Comparison of ENCODE assay signal across 21 cellular contexts in genomic region chr15:63902671-63903035, GRCh38.
"Had no signal": no experiment of that assay in that cellular context is flagged by ENCODE, and none has a peak within 500 bp of the region (broad histone marks: within the 10 kb centered on the region; RNA-seq: fewer than 3 reads in every experiment).

No MANE protein-coding gene starts in this region.

- H3K27me3 ChIP-seq: left lung, suprapubic skin, transverse colon, uterus had no signal

- DNase-seq: activated CD4-positive, alpha-beta T cell treated with anti-CD3 and anti-CD28 coated beads, Interleukin-2, amount 10 ng/mL, durations not matched to agents 7 days and 5 days; activated CD4-positive, CD25-positive, alpha-beta regulatory T cell; activated CD8-positive, alpha-beta T cell treated with anti-CD3 and anti-CD28 coated beads, Interleukin-2, amount 10 ng/mL, durations not matched to agents 7 days and 5 days; activated naive CD4-positive, alpha-beta T cell treated with Interleukin-2 at 50 U/mL for 16 hours; activated naive CD8-positive, alpha-beta T cell treated with anti-CD3 and anti-CD28 coated beads, Interleukin-2, amount 10 ng/mL, durations not matched to agents 7 days and 5 days; activated T-cell treated with anti-CD3 and anti-CD28 coated beads, Interleukin-2, amount 50 U/mL, for 24 hours; anterior cingulate cortex; caudate nucleus; endodermal cell; foreskin melanocyte; head of caudate nucleus; kidney; left lung; naive B cell; small intestine; stimulated activated CD4-positive, alpha-beta T cell treated with anti-CD3 and anti-CD28 coated beads, Interleukin-15, amount 100 ng/mL, for 24 hours; stimulated activated CD4-positive, alpha-beta T cell treated with anti-CD3 and anti-CD28 coated beads, Interleukin-2, amount 100 ng/mL, for 48 hours; transverse colon; uterus had no signal

- H3K9me3 ChIP-seq: left lung, suprapubic skin, transverse colon, uterus had no signal

- H3K36me3 ChIP-seq: left lung, suprapubic skin, transverse colon, uterus had no signal

- FAIRE-seq: kidney, small intestine had no signal

- ATAC-seq: activated CD8-positive, alpha-beta T cell treated with anti-CD3 and anti-CD28 coated beads, Interleukin-2, amount 10 ng/mL, durations not matched to agents 7 days and 5 days; left lung had no signal

- H3K4me3 ChIP-seq: left lung, suprapubic skin, transverse colon, uterus had no signal

- H3K27ac ChIP-seq: epithelial cell of prostate, left lung, suprapubic skin, transverse colon, uterus had no signal

- H3K4me1 ChIP-seq: uterus had no signal
